In the genomic region with DNA sequence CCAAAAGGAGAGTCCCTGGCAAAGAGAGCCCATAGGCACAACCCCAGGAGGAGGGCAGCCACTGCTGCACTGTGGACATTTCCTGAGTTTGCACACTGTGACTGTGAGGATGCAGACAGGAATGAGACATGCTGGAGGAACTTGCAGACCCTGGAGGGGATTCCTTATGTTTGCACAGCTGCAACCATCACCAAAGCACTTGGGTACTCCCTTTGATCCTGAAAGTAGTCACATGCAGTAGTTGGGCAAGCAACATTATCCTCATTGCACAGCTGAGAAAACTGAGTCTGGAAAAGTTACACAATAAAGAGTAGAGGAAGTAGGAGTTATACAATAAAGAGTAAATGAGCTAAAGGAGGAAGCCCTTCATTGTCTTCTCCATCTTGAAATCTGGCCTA, we compare ENCODE assay signal across 23 cellular contexts.
DNase-seq lines count a peak whose midpoint lies in the region; ATAC-seq and TF ChIP-seq lines count a peak whose summit lies in the region.
"Had no signal": no experiment of that assay in that cellular context is flagged by ENCODE, and none has a peak within 500 bp of the region (broad histone marks: within the 10 kb centered on the region; RNA-seq: fewer than 3 reads in every experiment).

No MANE protein-coding gene starts in this region.

- no peak overlapping the region for H3T11ph ChIP-seq in H9 (ENCODE audit: low read length)

- H3K36me3 Mint-ChIP-seq in nephron (ENCODE audit: low read depth) (no peaks in the 10 kb centered on the region), H9 (ENCODE audit: insufficient read depth in 1 of 3, low read depth in 3 of 3) (no peaks in the 10 kb centered on the region)
- H3K36me3 Mint-ChIP-seq: naive thymus-derived CD4-positive, alpha-beta T cell had no signal

- no peak overlapping the region for H3K4ac ChIP-seq in H9 (ENCODE audit: low read depth, low read length)

- no peak overlapping the region for H3K23ac ChIP-seq in H9 (ENCODE audit: insufficient read length, low read depth, low read length)

- H3K14ac ChIP-seq in H9 (ENCODE audit: insufficient read depth, low read length), result no peak overlapping the region

- no peaks in the 10 kb centered on the region for H3K9me3 Mint-ChIP-seq in nephron
- peaks cover 0 to 2% of the 10 kb centered on the region in 2 experiments; a peak in 1 of 5 replicates for H3K9me3 Mint-ChIP-seq in H9
- H3K9me3 Mint-ChIP-seq: activated CD8-positive, alpha-beta T cell treated with anti-CD3 and anti-CD28 coated beads for 36 hours had no signal

- no peak overlapping the region for H2BK12ac ChIP-seq in H9 (ENCODE audit: insufficient read length, low read depth, low read length)

- H2BK120ac ChIP-seq in H9 (ENCODE audit: low read depth, low read length, poor library complexity, severe bottlenecking), result no peak overlapping the region

- TF ChIP-seq CTCF in nephron (IDR thresholded peaks at IDR 0.05; ENCODE audit: unreplicated experiment in 3 of 3), result no peak
- TF ChIP-seq CTCF in H9 (conservative IDR thresholded peaks at IDR 0.05), result no peak

- H3K27ac Mint-ChIP-seq in nephron (peak overlapping the region; percentile 49 to 73 (median 67)), H9 (no peak overlapping the region)
- H3K27ac Mint-ChIP-seq: activated CD8-positive, alpha-beta T cell treated with anti-CD3 and anti-CD28 coated beads for 36 hours; naive thymus-derived CD4-positive, alpha-beta T cell had no signal

- H3K4me1 Mint-ChIP-seq in nephron (peaks cover 19% of the 10 kb centered on the region), H9 (peaks cover 5 to 6% of the 10 kb centered on the region in 2 experiments)
- H3K4me1 Mint-ChIP-seq: central memory CD8-positive, alpha-beta T cell; naive thymus-derived CD4-positive, alpha-beta T cell had no signal

- ATAC-seq in GM19035 (IDR thresholded peaks at IDR 0.05; ENCODE audit: unreplicated experiment), result no peak
- ATAC-seq: activated CD8-positive, alpha-beta T cell treated with anti-CD3 and anti-CD28 coated beads for 36 hours; naive thymus-derived CD4-positive, alpha-beta T cell; Panc1 had no signal

- no peaks in the 10 kb centered on the region for H3K27me3 ChIP-seq in H9 (ENCODE audit: insufficient read depth, low read length)

- H2BK15ac ChIP-seq in H9 (ENCODE audit: low read depth, low read length), result no peak overlapping the region

- H4K5ac ChIP-seq in H9 (ENCODE audit: insufficient read length, low read depth, low read length), result no peak overlapping the region

- H3K56ac ChIP-seq in H9 (ENCODE audit: insufficient read length, low read depth, low read length), result no peak overlapping the region

- H3K4me3 Mint-ChIP-seq in nephron (no peak overlapping the region), H9 (no peak overlapping the region)
- H3K4me3 Mint-ChIP-seq: activated CD8-positive, alpha-beta T cell treated with anti-CD3 and anti-CD28 coated beads for 36 hours; central memory CD8-positive, alpha-beta T cell; naive thymus-derived CD4-positive, alpha-beta T cell had no signal

- no peak overlapping the region for H3K18ac ChIP-seq in H9 (ENCODE audit: insufficient read length, low read depth, low read length)

- H2AK5ac ChIP-seq in H9 (ENCODE audit: insufficient read length, low read length), result no peak overlapping the region

- no peak overlapping the region for H4K8ac ChIP-seq in H9 (replicated peaks; ENCODE audit: insufficient read length, low read depth, low read length)

- no peaks in the 10 kb centered on the region for H3K4me1 ChIP-seq in H9 (ENCODE audit: insufficient read depth, low read length)
- H3K4me1 ChIP-seq: parathyroid adenoma had no signal

- no peak overlapping the region for H3K4me2 ChIP-seq in H9 (ENCODE audit: insufficient read depth, insufficient read length, low read length)
- H3K4me2 ChIP-seq: SK-N-SH had no signal

- peak; percentile 93 for DNase-seq in DMS53 (lab: John Stamatoyannopoulos, UW)
- peak; percentile 86 for DNase-seq in MV-4-11 (lab: John Stamatoyannopoulos, UW)
- DNase-seq in SKM-1 (lab: John Stamatoyannopoulos, UW; ENCODE audit: unreplicated experiment), result peak; percentile 57
- no peak for DNase-seq in SW 1271 (lab: John Stamatoyannopoulos, UW)
- DNase-seq in mucosa of gallbladder (ENCODE audit: low spot score), result no peak
- DNase-seq in H9, result no peak
- DNase-seq: activated CD8-positive, alpha-beta T cell treated with anti-CD3 and anti-CD28 coated beads for 36 hours; activated naive CD4-positive, alpha-beta T cell treated with Interleukin-2 at 50 U/mL for 16 hours; activated T-cell treated with anti-CD3 and anti-CD28 coated beads, Interleukin-2, amount 50 U/mL, for 1 hour; amniotic stem cell; DMS79 treated with DMSO at 0.1 percent for 48 hours; Karpas-422; mesenchymal stem cell; naive thymus-derived CD4-positive, alpha-beta T cell; NCI-H2171; NCI-H82; SK-N-SH; stimulated activated naive CD4-positive, alpha-beta T cell had no signal

- H3K27me3 Mint-ChIP-seq in nephron (ENCODE audit: low read depth) (no peaks in the 10 kb centered on the region), H9 (ENCODE audit: low read depth) (peaks cover 2% of the 10 kb centered on the region; the same call in 1 of the 2 replicates)
- H3K27me3 Mint-ChIP-seq: central memory CD8-positive, alpha-beta T cell had no signal

- H3K79me1 ChIP-seq in H9 (ENCODE audit: insufficient read depth, low read depth, low read length, poor library complexity, severe bottlenecking), result no peaks in the 10 kb centered on the region

- no peak overlapping the region for H2BK5ac ChIP-seq in H9 (ENCODE audit: insufficient read length, low read length)

- H4K91ac ChIP-seq in H9 (ENCODE audit: insufficient read length, low read depth, low read length), result no peak overlapping the region

- H3K27ac ChIP-seq in H9 (ENCODE audit: insufficient read length, low read depth, low read length), result no peak overlapping the region
- H3K27ac ChIP-seq: parathyroid adenoma had no signal

- H2AFZ ChIP-seq in H9 (ENCODE audit: low read length), result no peak overlapping the region
- H2AFZ ChIP-seq: parathyroid adenoma had no signal

- H3K23me2 ChIP-seq in H9 (ENCODE audit: insufficient read length, low read depth, low read length, poor library complexity, severe bottlenecking), result no peaks in the 10 kb centered on the region

- no peaks in the 10 kb centered on the region for H3K79me2 ChIP-seq in H9 (ENCODE audit: insufficient read depth, low read length)
- H3K79me2 ChIP-seq: parathyroid adenoma had no signal

- H3K9me3 ChIP-seq in H9 (ENCODE audit: control insufficient read depth, low read depth, low read length), result no peaks in the 10 kb centered on the region
- H3K9me3 ChIP-seq: SK-N-SH had no signal

- H4K20me1 ChIP-seq in H9 (ENCODE audit: control insufficient read depth, insufficient read depth, insufficient read length), result no peaks in the 10 kb centered on the region

- no peak overlapping the region for H3K9ac ChIP-seq in H9 (ENCODE audit: extremely low read depth, insufficient read length, low read length)
- H3K9ac ChIP-seq: parathyroid adenoma, SK-N-SH had no signal

- H2BK20ac ChIP-seq in H9 (ENCODE audit: low read depth, low read length, poor library complexity, severe bottlenecking), result no peak overlapping the region

Comparison
In these comparisons a context has a peak if more than half of its experiments do, and no peak if none do; other contexts are left out.
1. DNase-seq: peak in DMS53 (single experiment), MV-4-11 (single experiment) and SKM-1 (single experiment); none in SW 1271 (0 of 2), mucosa of gallbladder (single experiment) and H9 (single experiment).
2. H3K27ac Mint-ChIP-seq: peak in nephron (3 of 3); none in H9 (0 of 3).